ENCODE assay signal across 22 cellular contexts in genomic region chr1:55546553-55546952, GRCh38.
A peak's percentile ranks its signal among the peaks of the same experiment; 100 is the strongest.
DNase-seq lines count a peak whose midpoint lies in the region; ATAC-seq, FAIRE-seq and TF ChIP-seq lines count a peak whose summit lies in the region.
"Had no signal": no experiment of that assay in that cellular context is flagged by ENCODE, and none has a peak within 500 bp of the region (broad histone marks: within the 10 kb centered on the region; RNA-seq: fewer than 3 reads in every experiment).

No MANE protein-coding gene starts in this region.

- no peaks in the 10 kb centered on the region for H3K4me1 Mint-ChIP-seq in astrocyte (ENCODE audit: low read depth, unreplicated experiment)
- H3K4me1 Mint-ChIP-seq in activated CD4-positive, alpha-beta T cell treated with anti-CD3 and anti-CD28 coated beads for 36 hours: no peaks in the 10 kb centered on the region
- H3K4me1 Mint-ChIP-seq: B cell, GM23338, IgD-negative memory B cell had no signal

- H4K20me1 ChIP-seq in astrocyte (ENCODE audit: insufficient read depth, low read length): no peaks in the 10 kb centered on the region
- no peaks in the 10 kb centered on the region for H4K20me1 ChIP-seq in hepatocyte (ENCODE audit: insufficient read depth, poor library complexity, severe bottlenecking)
- H4K20me1 ChIP-seq: BLaER1 treated with 17β-estradiol and CSF1 and Interleukin-3, amounts not matched to agents 10 nM and 100 nM had no signal

- H3K4me1 ChIP-seq in astrocyte (ENCODE audit: insufficient read depth, low read length): peaks cover 5% of the 10 kb centered on the region
- H3K4me1 ChIP-seq in hepatocyte (ENCODE audit: insufficient read depth): peaks cover 16% of the 10 kb centered on the region
- peaks cover 7% of the 10 kb centered on the region for H3K4me1 ChIP-seq in vagina
- H3K4me1 ChIP-seq: BLaER1 treated with 17β-estradiol and CSF1 and Interleukin-3, amounts not matched to agents 10 nM and 100 nM had no signal

- TF ChIP-seq CTCF in D721Med (IDR thresholded peaks at IDR 0.05; ENCODE audit: insufficient read depth, missing control alignments) (no peak), astrocyte (IDR thresholded peaks at IDR 0.05; ENCODE audit: insufficient read depth, low read depth, low read length) (no peak), hepatocyte (IDR thresholded peaks at IDR 0.05; ENCODE audit: poor library complexity) (no peak), vagina (IDR thresholded peaks at IDR 0.05) (no peak), GM20000 (IDR thresholded peaks at IDR 0.05; ENCODE audit: extremely low read depth, missing control alignments) (no peak)

- H3K4me2 ChIP-seq in astrocyte (ENCODE audit: low read length) (no peak overlapping the region), hepatocyte (no peak overlapping the region)
- H3K4me2 ChIP-seq: BLaER1 treated with 17β-estradiol and CSF1 and Interleukin-3, amounts not matched to agents 10 nM and 100 nM; GM23338 had no signal

- H3K36me3 ChIP-seq in astrocyte (ENCODE audit: insufficient read depth, low read length) (no peaks in the 10 kb centered on the region), hepatocyte (replicated peaks; ENCODE audit: insufficient read depth, low read depth) (no peaks in the 10 kb centered on the region), vagina (no peaks in the 10 kb centered on the region)
- H3K36me3 ChIP-seq: BLaER1 treated with 17β-estradiol and CSF1 and Interleukin-3, amounts not matched to agents 10 nM and 100 nM had no signal

- H3K4me3 ChIP-seq in astrocyte (ENCODE audit: insufficient read depth, low read depth, low read length): no peak overlapping the region
- no peak overlapping the region for H3K4me3 ChIP-seq in hepatocyte
- H3K4me3 ChIP-seq in vagina: no peak overlapping the region
- H3K4me3 ChIP-seq: BLaER1 treated with 17β-estradiol and CSF1 and Interleukin-3, amounts not matched to agents 10 nM and 100 nM; GM23338 had no signal

- intact Hi-C loops in vagina (cut with DNase I): no loop called here
- intact Hi-C loops in activated CD4-positive, alpha-beta T cell treated with anti-CD3 and anti-CD28 coated beads for 36 hours (cut with DNase I, micrococcal nuclease): no loop called here

- H2AFZ ChIP-seq in astrocyte (ENCODE audit: low read depth, low read length): no peak overlapping the region
- no peak overlapping the region for H2AFZ ChIP-seq in hepatocyte
- H2AFZ ChIP-seq: GM23338 had no signal

- H3K36me3 Mint-ChIP-seq in astrocyte (ENCODE audit: low read depth, unreplicated experiment): no peaks in the 10 kb centered on the region
- no peaks in the 10 kb centered on the region for H3K36me3 Mint-ChIP-seq in activated CD4-positive, alpha-beta T cell treated with anti-CD3 and anti-CD28 coated beads for 36 hours (ENCODE audit: low read depth)
- H3K36me3 Mint-ChIP-seq: CD8-positive, alpha-beta T cell; IgD-negative memory B cell had no signal

- 73% methylated on average over 1 of the region's 1 CpG for WGBS in hepatocyte (ENCODE audit: low lambda C conversion rate, missing lambda C conversion rate)

- CTCF ChIA-PET in activated CD4-positive, alpha-beta T cell treated with anti-CD3 and anti-CD28 coated beads for 36 hours (lab: Charles Lee): no interaction called here

- H3K9me3 Mint-ChIP-seq in astrocyte (ENCODE audit: unreplicated experiment): no peaks in the 10 kb centered on the region
- H3K9me3 Mint-ChIP-seq in activated CD4-positive, alpha-beta T cell treated with anti-CD3 and anti-CD28 coated beads for 36 hours (ENCODE audit: low read depth): no peaks in the 10 kb centered on the region
- H3K9me3 Mint-ChIP-seq: CD8-positive, alpha-beta T cell; GM23338; HFFc6 had no signal

- H3K27ac ChIP-seq in astrocyte (ENCODE audit: low read depth, low read length) (no peak overlapping the region), hepatocyte (peak overlapping the region; percentile 34), vagina (peak overlapping the region; percentile 59)
- H3K27ac ChIP-seq: BLaER1 treated with 17β-estradiol and CSF1 and Interleukin-3, amounts not matched to agents 10 nM and 100 nM had no signal

- H3K27me3 ChIP-seq in astrocyte (ENCODE audit: insufficient read depth, low read length) (no peaks in the 10 kb centered on the region), hepatocyte (no peaks in the 10 kb centered on the region), vagina (no peaks in the 10 kb centered on the region)
- H3K27me3 ChIP-seq: BLaER1 treated with 17β-estradiol and CSF1 and Interleukin-3, amounts not matched to agents 10 nM and 100 nM had no signal

- no peaks in the 10 kb centered on the region for H3K79me2 ChIP-seq in astrocyte (ENCODE audit: insufficient read depth, low read length)
- no peaks in the 10 kb centered on the region for H3K79me2 ChIP-seq in hepatocyte

- H3K9me3 ChIP-seq in astrocyte (ENCODE audit: insufficient read depth, low read depth, low read length) (peaks cover 3% of the 10 kb centered on the region), hepatocyte (ENCODE audit: low read depth) (no peaks in the 10 kb centered on the region), vagina (no peaks in the 10 kb centered on the region)

- FAIRE-seq in D721Med (lab: Jason Lieb, UNC) (peak; percentile 32), astrocyte (lab: Jason Lieb, UNC) (no peak)
- FAIRE-seq: G401.6, GM12891, GM19239, HTR-8/SVneo had no signal

- no peak overlapping the region for H3K4me3 Mint-ChIP-seq in astrocyte (ENCODE audit: unreplicated experiment)
- no peak overlapping the region for H3K4me3 Mint-ChIP-seq in activated CD4-positive, alpha-beta T cell treated with anti-CD3 and anti-CD28 coated beads for 36 hours
- H3K4me3 Mint-ChIP-seq: B cell; CD8-positive, alpha-beta T cell; GM23338; HFFc6; IgD-negative memory B cell had no signal

- no peak overlapping the region for H3K9ac ChIP-seq in astrocyte (ENCODE audit: low read length)
- H3K9ac ChIP-seq: BLaER1 treated with 17β-estradiol and CSF1 and Interleukin-3, amounts not matched to agents 10 nM and 100 nM had no signal

- H3K27me3 Mint-ChIP-seq in astrocyte (ENCODE audit: low read depth, unreplicated experiment): peaks cover 2% of the 10 kb centered on the region
- H3K27me3 Mint-ChIP-seq in activated CD4-positive, alpha-beta T cell treated with anti-CD3 and anti-CD28 coated beads for 36 hours: peaks cover 2% of the 10 kb centered on the region

- no peak for DNase-seq in D721Med (ENCODE audit: insufficient read length, low spot score)
- DNase-seq in astrocyte (ENCODE audit: low read depth): peak; percentile 56
- DNase-seq in hepatocyte (ENCODE audit: low spot score): no peak
- DNase-seq in vagina (ENCODE audit: extremely low spot score in 2 of 2): no peak
- no peak for DNase-seq in activated CD4-positive, alpha-beta T cell treated with anti-CD3 and anti-CD28 coated beads for 36 hours
- no peak for DNase-seq in GM20000 (ENCODE audit: low spot score)
- DNase-seq: 8988T; Calu3; CD8-positive, alpha-beta T cell; DMS53; H7; HFFc6 had no signal

- no peak for ATAC-seq in GM21786 (IDR thresholded peaks at IDR 0.05; ENCODE audit: unreplicated experiment)
- no peak for ATAC-seq in activated CD4-positive, alpha-beta T cell treated with anti-CD3 and anti-CD28 coated beads for 36 hours
- ATAC-seq: CD8-positive, alpha-beta T cell; GM23338; HCT116 had no signal

- no peak for TF ChIP-seq POLR2A in vagina (IDR thresholded peaks at IDR 0.05)

- POLR2A ChIA-PET in activated CD4-positive, alpha-beta T cell treated with anti-CD3 and anti-CD28 coated beads for 36 hours (lab: Charles Lee): no interaction called here

- no peak overlapping the region for H3K27ac Mint-ChIP-seq in astrocyte (ENCODE audit: unreplicated experiment)
- H3K27ac Mint-ChIP-seq in activated CD4-positive, alpha-beta T cell treated with anti-CD3 and anti-CD28 coated beads for 36 hours: no peak overlapping the region
- H3K27ac Mint-ChIP-seq: B cell; CD8-positive, alpha-beta T cell; GM23338; HFFc6; IgD-negative memory B cell had no signal

- no peaks in the 10 kb centered on the region for H3K9me2 ChIP-seq in hepatocyte (replicated peaks; ENCODE audit: insufficient read depth)
